ENCODE assay signal across 15 cellular contexts in genomic region chr21:33026878-33027400, GRCh38. TPM values are rescaled to one million over a fixed set of nuclear protein-coding genes. Genes with fewer than 3 reads are reported as not detected.
A peak's percentile ranks its signal among the peaks of the same experiment; 100 is the strongest.
DNase-seq lines count a peak whose midpoint lies in the region; ATAC-seq and TF ChIP-seq lines count a peak whose summit lies in the region.
"Had no signal": no experiment of that assay in that cellular context is flagged by ENCODE, and none has a peak within 500 bp of the region (broad histone marks: within the 10 kb centered on the region; RNA-seq: fewer than 3 reads in every experiment).

No MANE protein-coding gene starts in this region.

- H3K9ac ChIP-seq in MM.1S (ENCODE audit: low read length) = no peak overlapping the region
- H3K9ac ChIP-seq: KMS-11 had no signal

- no peak for TF ChIP-seq CTCF in glutamatergic neuron (IDR thresholded peaks at IDR 0.05; ENCODE audit: partially characterized antibody, unreplicated experiment)
- no peak for TF ChIP-seq CTCF in MM.1S (IDR thresholded peaks at IDR 0.05; ENCODE audit: low read length)

- in situ Hi-C loops in ACHN (cut with HindIII; ENCODE audit: low pct_ligation_motif_present, low pct_unique_long_range_greater_than_20kb, low sequenced_read_pairs) = no loop called here

- peaks cover 92% of the 10 kb centered on the region for H3K27me3 Mint-ChIP-seq in activated T-cell treated with anti-CD3 and anti-CD28 coated beads, Interleukin-2, amount 50 U/mL, for 24 hours
- peaks cover 73% of the 10 kb centered on the region for H3K27me3 Mint-ChIP-seq in activated CD4-positive, alpha-beta memory T cell treated with anti-CD3 and anti-CD28 coated beads for 36 hours
- peaks cover 29% of the 10 kb centered on the region for H3K27me3 Mint-ChIP-seq in glutamatergic neuron (ENCODE audit: unreplicated experiment)
- peaks cover 87% of the 10 kb centered on the region for H3K27me3 Mint-ChIP-seq in stimulated activated memory B cell treated with anti-CD40 and anti-IgM and Interleukin-4, amounts not matched to agents 10 μg/mL and 1 μg/mL and 100 μg/mL, for 72 hours

- H2AFZ ChIP-seq in MM.1S (ENCODE audit: low read length) = no peak overlapping the region

- no peaks in the 10 kb centered on the region for H3K79me2 ChIP-seq in MM.1S (ENCODE audit: low read length)

- peak overlapping the region; percentile 49 for H3K4me3 Mint-ChIP-seq in activated T-cell treated with anti-CD3 and anti-CD28 coated beads, Interleukin-2, amount 50 U/mL, for 24 hours
- H3K4me3 Mint-ChIP-seq in activated CD4-positive, alpha-beta memory T cell treated with anti-CD3 and anti-CD28 coated beads for 36 hours = no peak overlapping the region
- H3K4me3 Mint-ChIP-seq in glutamatergic neuron (ENCODE audit: unreplicated experiment) = peak overlapping the region; percentile 92
- H3K4me3 Mint-ChIP-seq in stimulated activated memory B cell treated with anti-CD40 and anti-IgM and Interleukin-4, amounts not matched to agents 10 μg/mL and 1 μg/mL and 100 μg/mL, for 72 hours = peak overlapping the region; percentile 26

- no peak overlapping the region for H3K4me3 ChIP-seq in MM.1S (ENCODE audit: low read length)
- H3K4me3 ChIP-seq: psoas muscle had no signal

- no peaks in the 10 kb centered on the region for H3K9me2 ChIP-seq in MM.1S (replicated peaks; ENCODE audit: insufficient read depth, low read length)

- no peaks in the 10 kb centered on the region for H4K20me1 ChIP-seq in MM.1S (ENCODE audit: insufficient read depth, low read length)

- H3K4me2 ChIP-seq in MM.1S (ENCODE audit: low read depth, low read length) = no peak overlapping the region
- H3K4me2 ChIP-seq: KMS-11 had no signal

- H3K9me3 Mint-ChIP-seq in activated T-cell treated with anti-CD3 and anti-CD28 coated beads, Interleukin-2, amount 50 U/mL, for 24 hours = no peaks in the 10 kb centered on the region
- no peaks in the 10 kb centered on the region for H3K9me3 Mint-ChIP-seq in activated CD4-positive, alpha-beta memory T cell treated with anti-CD3 and anti-CD28 coated beads for 36 hours
- H3K9me3 Mint-ChIP-seq in glutamatergic neuron (ENCODE audit: unreplicated experiment) = peaks cover 26% of the 10 kb centered on the region
- no peaks in the 10 kb centered on the region for H3K9me3 Mint-ChIP-seq in stimulated activated memory B cell treated with anti-CD40 and anti-IgM and Interleukin-4, amounts not matched to agents 10 μg/mL and 1 μg/mL and 100 μg/mL, for 72 hours

- H3F3A ChIP-seq in MM.1S (ENCODE audit: insufficient read depth, low read length) = no peaks in the 10 kb centered on the region

- H3K36me3 ChIP-seq in MM.1S (replicated peaks; ENCODE audit: insufficient read depth, low read length) = no peaks in the 10 kb centered on the region
- H3K36me3 ChIP-seq: BE2C had no signal

- CTCF ChIA-PET in activated CD4-positive, alpha-beta memory T cell treated with anti-CD3 and anti-CD28 coated beads for 36 hours (lab: Charles Lee) = interaction anchor here (1.6 kb wide), 1 partner anchor 334 kb away, joined by 3 read pairs; no protein-coding TSS in a partner anchor

- no peak for ATAC-seq in stimulated activated memory B cell treated with anti-CD40 and anti-IgM and Interleukin-4, amounts not matched to agents 10 μg/mL and 1 μg/mL and 100 μg/mL, for 72 hours
- ATAC-seq in HG03097 (IDR thresholded peaks at IDR 0.05; ENCODE audit: low FRiP score, unreplicated experiment) = no peak
- ATAC-seq: left ventricle myocardium superior, psoas muscle had no signal

- intact Hi-C loops in activated CD4-positive, alpha-beta memory T cell treated with anti-CD3 and anti-CD28 coated beads for 36 hours (cut with micrococcal nuclease) = loop anchor here (2.0 to 5.0 kb wide), 2 partner anchors 44 to 170 kb away; partner anchors contain the start of gene OLIG1

- H3K9me3 ChIP-seq in MM.1S (replicated peaks; ENCODE audit: insufficient read depth, low read length) = no peaks in the 10 kb centered on the region
- H3K9me3 ChIP-seq: BE2C, psoas muscle had no signal

- POLR2A ChIA-PET in activated CD4-positive, alpha-beta memory T cell treated with anti-CD3 and anti-CD28 coated beads for 36 hours (lab: Charles Lee) = no interaction called here

- H3K36me3 Mint-ChIP-seq in activated T-cell treated with anti-CD3 and anti-CD28 coated beads, Interleukin-2, amount 50 U/mL, for 24 hours (ENCODE audit: low read depth) = no peaks in the 10 kb centered on the region
- H3K36me3 Mint-ChIP-seq in activated CD4-positive, alpha-beta memory T cell treated with anti-CD3 and anti-CD28 coated beads for 36 hours = peaks cover 2% of the 10 kb centered on the region
- H3K36me3 Mint-ChIP-seq in glutamatergic neuron (ENCODE audit: unreplicated experiment) = no peaks in the 10 kb centered on the region
- no peaks in the 10 kb centered on the region for H3K36me3 Mint-ChIP-seq in stimulated activated memory B cell treated with anti-CD40 and anti-IgM and Interleukin-4, amounts not matched to agents 10 μg/mL and 1 μg/mL and 100 μg/mL, for 72 hours

- no peak overlapping the region for H3K27ac ChIP-seq in MM.1S (ENCODE audit: low read length)
- H3K27ac ChIP-seq: KMS-11, psoas muscle had no signal

- H3K4me1 ChIP-seq in MM.1S (ENCODE audit: low read length) = no peaks in the 10 kb centered on the region
- H3K4me1 ChIP-seq: BE2C had no signal

- H3K27ac Mint-ChIP-seq in activated T-cell treated with anti-CD3 and anti-CD28 coated beads, Interleukin-2, amount 50 U/mL, for 24 hours = peak overlapping the region; percentile 72
- no peak overlapping the region for H3K27ac Mint-ChIP-seq in activated CD4-positive, alpha-beta memory T cell treated with anti-CD3 and anti-CD28 coated beads for 36 hours
- H3K27ac Mint-ChIP-seq in glutamatergic neuron (ENCODE audit: unreplicated experiment) = peak overlapping the region; percentile 90
- peak overlapping the region; percentile 60 for H3K27ac Mint-ChIP-seq in stimulated activated memory B cell treated with anti-CD40 and anti-IgM and Interleukin-4, amounts not matched to agents 10 μg/mL and 1 μg/mL and 100 μg/mL, for 72 hours

- peaks cover 68% of the 10 kb centered on the region for H3K27me3 ChIP-seq in MM.1S (replicated peaks; ENCODE audit: insufficient read depth, low read length)

- peak; percentile 47 for DNase-seq in activated T-cell treated with anti-CD3 and anti-CD28 coated beads, Interleukin-2, amount 50 U/mL, for 24 hours
- no peak for DNase-seq in activated T-cell treated with anti-CD3 and anti-CD28 coated beads, Interleukin-2, amount 50 U/mL, for 1 hour
- peak; percentile 14 for DNase-seq in activated CD4-positive, alpha-beta memory T cell treated with anti-CD3 and anti-CD28 coated beads for 36 hours
- DNase-seq in glutamatergic neuron (peak; percentile 48), ACHN (no peak), MM.1S (no peak)
- DNase-seq: BE2C, left ventricle myocardium superior, NCI-H446 treated with DMSO at 0.1 percent for 48 hours, psoas muscle had no signal

- H3K4me1 Mint-ChIP-seq in activated T-cell treated with anti-CD3 and anti-CD28 coated beads, Interleukin-2, amount 50 U/mL, for 24 hours (ENCODE audit: low read depth) = peaks cover 53% of the 10 kb centered on the region
- peaks cover 48% of the 10 kb centered on the region for H3K4me1 Mint-ChIP-seq in activated CD4-positive, alpha-beta memory T cell treated with anti-CD3 and anti-CD28 coated beads for 36 hours (ENCODE audit: low read depth)
- peaks cover 24% of the 10 kb centered on the region for H3K4me1 Mint-ChIP-seq in glutamatergic neuron (ENCODE audit: low read depth, unreplicated experiment)
- peaks cover 31% of the 10 kb centered on the region for H3K4me1 Mint-ChIP-seq in stimulated activated memory B cell treated with anti-CD40 and anti-IgM and Interleukin-4, amounts not matched to agents 10 μg/mL and 1 μg/mL and 100 μg/mL, for 72 hours

RNA-seq across cellular contexts. Expression of gene OLIG2, which starts 1.2 kb away (rescaled TPM):
- total RNA-seq in activated CD4-positive, alpha-beta memory T cell treated with anti-CD3 and anti-CD28 coated beads for 36 hours = not detected
- 21.4 TPM for total RNA-seq in glutamatergic neuron (ENCODE audit: unreplicated experiment)
- total RNA-seq: fibroblast of lung, left ventricle myocardium superior, urinary bladder had no signal

RNA-seq across cellular contexts. Expression of gene OLIG1, which starts 43.0 kb away (rescaled TPM):
- total RNA-seq in activated CD4-positive, alpha-beta memory T cell treated with anti-CD3 and anti-CD28 coated beads for 36 hours = not detected
- total RNA-seq in glutamatergic neuron (ENCODE audit: unreplicated experiment) = 14.2 TPM
- total RNA-seq: fibroblast of lung, urinary bladder had no signal

Comparison
In these comparisons a context has a peak if more than half of its experiments do, and no peak if none do; other contexts are left out.
1. DNase-seq: peak in activated T-cell treated with anti-CD3 and anti-CD28 coated beads, Interleukin-2, amount 50 U/mL, for 24 hours (single experiment), activated CD4-positive, alpha-beta memory T cell treated with anti-CD3 and anti-CD28 coated beads for 36 hours (single experiment) and glutamatergic neuron (single experiment); none in activated T-cell treated with anti-CD3 and anti-CD28 coated beads, Interleukin-2, amount 50 U/mL, for 1 hour (single experiment), ACHN (single experiment) and MM.1S (single experiment).
2. RNA of gene OLIG2, which starts 1.2 kb away (total RNA-seq): 21.4 TPM in glutamatergic neuron (single experiment); not detected in activated CD4-positive, alpha-beta memory T cell treated with anti-CD3 and anti-CD28 coated beads for 36 hours; every median in the first group is over 10 times any median in the second.
3. RNA of gene OLIG1, which starts 43.0 kb away (total RNA-seq): 14.2 TPM in glutamatergic neuron (single experiment); not detected in activated CD4-positive, alpha-beta memory T cell treated with anti-CD3 and anti-CD28 coated beads for 36 hours; every median in the first group is over 10 times any median in the second.